In the genomic region with DNA sequence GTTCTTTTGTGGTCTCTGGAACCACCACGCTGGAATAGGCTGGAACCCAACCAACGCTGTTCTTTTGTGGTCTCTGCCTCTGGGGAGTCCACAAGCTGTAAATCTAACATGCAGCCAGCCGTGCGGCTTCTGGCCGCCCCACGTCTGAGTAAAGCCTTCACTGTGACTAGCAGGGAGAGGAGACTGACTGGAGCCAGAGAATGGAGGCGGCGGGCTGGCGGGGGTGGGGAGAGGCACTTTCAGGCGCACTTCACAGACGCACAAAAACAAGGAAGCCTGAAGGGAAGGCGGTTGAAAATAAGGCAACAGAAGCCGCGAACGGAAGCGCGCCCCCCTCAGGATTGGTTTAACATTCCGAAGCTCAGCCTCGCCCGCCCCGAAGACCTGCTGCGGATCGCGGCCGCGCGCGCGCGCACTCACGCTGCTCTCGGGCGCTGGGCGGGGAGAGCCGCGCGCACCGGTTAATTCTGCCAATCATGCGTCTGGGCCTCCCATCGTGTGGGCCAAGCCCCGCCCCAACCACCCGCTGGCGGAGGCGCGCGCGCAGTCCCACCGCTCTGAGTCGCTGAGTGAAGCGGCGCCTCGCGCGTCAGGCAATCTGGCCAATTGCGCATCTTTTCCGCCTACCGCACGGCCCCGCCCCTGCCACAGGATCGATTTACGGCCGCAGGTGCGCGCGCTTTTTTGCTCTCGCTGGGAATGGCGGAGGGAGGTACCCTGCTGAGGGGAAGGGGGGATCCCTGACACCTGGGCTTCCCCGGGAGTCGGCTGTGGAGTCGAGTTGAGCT, we compare ENCODE assay signal across 8 cellular contexts. TPM values are rescaled to one million over a fixed set of nuclear protein-coding genes. Genes with fewer than 3 reads are reported as not detected.
DNase-seq lines count a peak whose midpoint lies in the region; ATAC-seq and TF ChIP-seq lines count a peak whose summit lies in the region.

Gene SFR1 (plus strand): TSS at position 687 of the 788 bp plus-strand sequence. CDS start 13 bp downstream, at position 700.

- H3K4me1 ChIP-seq in foreskin keratinocyte (peaks cover 34% of the 10 kb centered on the region), neuron (ENCODE audit: insufficient read depth, low read length) (peaks cover 23% of the 10 kb centered on the region), subcutaneous abdominal adipose tissue (ENCODE audit: control insufficient read depth in 5 of 5, insufficient read depth in 5 of 5, low read length in 5 of 5) (peaks cover 0 to 18% (median 12%) of the 10 kb centered on the region in 5 donors)

- H3K9ac ChIP-seq in subcutaneous abdominal adipose tissue (ENCODE audit: low read length in 5 of 5): peak within 1 kb of the TSS; percentile 91 to 96 (median 95)

- H3K36me3 ChIP-seq in GM06990 (ENCODE audit: control insufficient read depth, insufficient read depth, low read length) (no peaks in the 10 kb centered on the region), neuron (ENCODE audit: insufficient read depth, low read length) (peaks cover 5% of the 10 kb centered on the region), subcutaneous abdominal adipose tissue (ENCODE audit: control insufficient read depth in 5 of 5, insufficient read depth in 5 of 5, low read length in 5 of 5) (peaks cover 0 to 5% (median 0%) of the 10 kb centered on the region in 5 donors)

- peak within 1 kb of the TSS; percentile 99 for H2AFZ ChIP-seq in neuron (ENCODE audit: low read depth, low read length)

- H3K27me3 ChIP-seq in GM06990 (replicated peaks; ENCODE audit: control insufficient read depth, insufficient read depth, low read length): no peaks in the 10 kb centered on the region
- H3K27me3 ChIP-seq in foreskin keratinocyte: no peaks in the 10 kb centered on the region
- no peaks in the 10 kb centered on the region for H3K27me3 ChIP-seq in neuron (ENCODE audit: insufficient read depth, low read length)
- no peaks in the 10 kb centered on the region for H3K27me3 ChIP-seq in subcutaneous abdominal adipose tissue (ENCODE audit: control insufficient read depth in 5 of 5, insufficient read depth in 4 of 5, low read length in 5 of 5)

- H3K27ac ChIP-seq in foreskin keratinocyte (peak within 1 kb of the TSS; percentile 99), subcutaneous abdominal adipose tissue (ENCODE audit: low read depth, low read length) (peak within 1 kb of the TSS; percentile 100)

- H3K4me3 ChIP-seq in GM06990 (replicated peaks; ENCODE audit: low read depth, low read length) (peak within 1 kb of the TSS; percentile 90), HFF-Myc (replicated peaks; ENCODE audit: low read depth, low read length) (peak within 1 kb of the TSS; percentile 82), neuron (ENCODE audit: low read length) (peak within 1 kb of the TSS; percentile 100), subcutaneous abdominal adipose tissue (ENCODE audit: low read depth in 1 of 5, low read length in 5 of 5) (peak within 1 kb of the TSS; percentile 88 to 98 (median 93))

- in situ Hi-C loops in SK-MEL-5 (cut with HindIII; ENCODE audit: low pct_unique_long_range_greater_than_20kb, low sequenced_read_pairs): no loop called here

- TF ChIP-seq CTCF in GM06990 (IDR thresholded peaks at IDR 0.05; ENCODE audit: insufficient read depth, low read length, poor library complexity, severe bottlenecking) (peak; percentile 52), HFF-Myc (IDR thresholded peaks at IDR 0.05; ENCODE audit: low read depth, low read length, missing control alignments) (peak; percentile 55), foreskin keratinocyte (conservative IDR thresholded peaks at IDR 0.05) (peak; percentile 98)

- peak; percentile 74 for ATAC-seq in foreskin keratinocyte

- no peaks in the 10 kb centered on the region for H3K9me3 ChIP-seq in neuron (ENCODE audit: low read length)
- H3K9me3 ChIP-seq in subcutaneous abdominal adipose tissue (ENCODE audit: control insufficient read depth in 5 of 5, low read length in 5 of 5): no peaks in the 10 kb centered on the region

- DNase-seq in GM06990 (ENCODE audit: extremely low read depth, insufficient read length) (peak; percentile 100), HFF-Myc (ENCODE audit: extremely low read depth, low read depth) (peak; percentile 93), MV-4-11 (lab: John Stamatoyannopoulos, UW) (peak; percentile 98), SK-MEL-5 (ENCODE audit: low read depth, low spot score) (peak; percentile 96), foreskin keratinocyte (peak; percentile 96 to 98)
- peak; percentile 99 for DNase-seq in activated naive CD4-positive, alpha-beta T cell treated with Interleukin-2 at 50 U/mL for 16 hours

RNA-seq across cellular contexts. Expression of gene SFR1, which starts in this region (rescaled TPM):
- 7.2 and 8.6 TPM in 2 replicates for total RNA-seq in SK-MEL-5 (2014; rRNA removed; shearing (Covaris generic))
- polyA plus RNA-seq in SK-MEL-5 (2015; cell fraction: cytosol; rRNA removed): 5.3 and 5.4 TPM in 2 replicates
- polyA plus RNA-seq in SK-MEL-5 (2015; cell fraction: nucleus; rRNA removed): 5.2 and 9.1 TPM in 2 replicates
- total RNA-seq in foreskin keratinocyte: 16.4 and 16.5 TPM in 2 replicates
- polyA plus RNA-seq in foreskin keratinocyte: 12.0 and 13.3 TPM in 2 replicates

Comparison
In these comparisons a context has a peak if more than half of its experiments do, and no peak if none do; other contexts are left out.
1. Peak in every context shown above with its lines: DNase-seq, ATAC-seq, H3K4me3 ChIP-seq and H3K27ac ChIP-seq.